Comparison of ENCODE assay signal across 1 cellular context in genomic region chr11:121931748-121932352, GRCh38.
TF ChIP-seq lines count a peak whose summit lies in the region.

No MANE protein-coding gene starts in this region.

TF ChIP-seq in HepG2, 621 proteins besides CTCF, POLR2A, EP300 and RAD21 (continued from another document and continues in another):
- TF ChIP-seq CERS6 (CRISPR knock-in tag; IDR thresholded peaks at IDR 0.05): no peak
- TF ChIP-seq HOXD1 (CRISPR knock-in tag; IDR thresholded peaks at IDR 0.05): peak; percentile 78; the same call in 1 of the 2 replicates
- TF ChIP-seq ZC3H4 (CRISPR knock-in tag; IDR thresholded peaks at IDR 0.05; ENCODE audit: borderline replicate concordance): no peak
- peak; percentile 71; the same call in 1 of the 2 replicates for TF ChIP-seq ZBTB34 (CRISPR knock-in tag; IDR thresholded peaks at IDR 0.05)
- TF ChIP-seq TGIF2 (CRISPR knock-in tag; IDR thresholded peaks at IDR 0.05): no peak
- TF ChIP-seq CBX5 (CRISPR knock-in tag; IDR thresholded peaks at IDR 0.05; ENCODE audit: borderline replicate concordance): peak; percentile 96
- peak; percentile 97 for TF ChIP-seq HNF4G (IDR thresholded peaks at IDR 0.05; ENCODE audit: borderline replicate concordance, low read depth, low read length)
- peak; percentile 95 for TF ChIP-seq HNF4G (CRISPR knock-in tag; IDR thresholded peaks at IDR 0.05; ENCODE audit: borderline replicate concordance, low read depth)
- no peak for TF ChIP-seq CCDC6 (CRISPR knock-in tag; IDR thresholded peaks at IDR 0.05)
- TF ChIP-seq GMEB2 (CRISPR knock-in tag; IDR thresholded peaks at IDR 0.05; ENCODE audit: low read depth): no peak
- no peak for TF ChIP-seq HNRNPH1 (optimal IDR thresholded peaks at IDR 0.05; ENCODE audit: low read depth, low read length)
- no peak for TF ChIP-seq MLLT10 (CRISPR knock-in tag; IDR thresholded peaks at IDR 0.05)
- TF ChIP-seq ZNF644 (CRISPR knock-in tag; IDR thresholded peaks at IDR 0.05; ENCODE audit: low read depth): no peak; the same call in 1 of the 2 replicates
- peak; percentile 86; the same call in 1 of the 2 replicates for TF ChIP-seq STAT6 (CRISPR knock-in tag; IDR thresholded peaks at IDR 0.05; ENCODE audit: borderline replicate concordance)
- peak; percentile 73; the same call in 1 of the 2 replicates for TF ChIP-seq FOSL1 (CRISPR knock-in tag; IDR thresholded peaks at IDR 0.05; ENCODE audit: borderline replicate concordance)
- TF ChIP-seq EHMT2 (IDR thresholded peaks at IDR 0.05; ENCODE audit: borderline replicate concordance, low read depth, low read length): peak; percentile 84; the same call in 1 of the 2 replicates
- no peak for TF ChIP-seq GPN1 (CRISPR knock-in tag; IDR thresholded peaks at IDR 0.05; ENCODE audit: borderline replicate concordance)
- no peak for TF ChIP-seq KDM5B (CRISPR knock-in tag; IDR thresholded peaks at IDR 0.05; ENCODE audit: borderline replicate concordance)
- peak; percentile 85; the same call in 1 of the 2 replicates for TF ChIP-seq ZNF788 (CRISPR knock-in tag; IDR thresholded peaks at IDR 0.05; ENCODE audit: borderline replicate concordance)
- TF ChIP-seq SIN3B (IDR thresholded peaks at IDR 0.05; ENCODE audit: low read length): no peak
- TF ChIP-seq PHF21A (CRISPR knock-in tag; IDR thresholded peaks at IDR 0.05): peak; percentile 97
- TF ChIP-seq ZNF703 (CRISPR knock-in tag; IDR thresholded peaks at IDR 0.05; ENCODE audit: borderline replicate concordance): no peak
- TF ChIP-seq CEBPB (IDR thresholded peaks at IDR 0.05; ENCODE audit: borderline replicate concordance, low read depth, low read length): peak; percentile 98
- no peak for TF ChIP-seq ZNF782 (CRISPR knock-in tag; IDR thresholded peaks at IDR 0.05; ENCODE audit: borderline replicate concordance)
- peak; percentile 87; the same call in 1 of the 2 replicates for TF ChIP-seq ZSCAN5A (CRISPR knock-in tag; IDR thresholded peaks at IDR 0.05; ENCODE audit: borderline replicate concordance)
- TF ChIP-seq THAP11 (CRISPR knock-in tag; IDR thresholded peaks at IDR 0.05): peak; percentile 69
- TF ChIP-seq RNF2 (conservative IDR thresholded peaks at IDR 0.05; ENCODE audit: low read depth): no peak
- no peak for TF ChIP-seq MAZ (IDR thresholded peaks at IDR 0.05; ENCODE audit: borderline replicate concordance, low read depth, low read length)
- TF ChIP-seq MAZ (CRISPR knock-in tag; IDR thresholded peaks at IDR 0.05; ENCODE audit: low read depth): 0 out of 2 replicates have a peak, but pooled peaks have one; percentile 32
- TF ChIP-seq ZNF747 (CRISPR knock-in tag; IDR thresholded peaks at IDR 0.05; ENCODE audit: borderline replicate concordance): 0 out of 2 replicates have a peak, but pooled peaks have one; percentile 63
- no peak for TF ChIP-seq ARNT2 (CRISPR knock-in tag; IDR thresholded peaks at IDR 0.05; ENCODE audit: low read depth)
- peak; percentile 91 for TF ChIP-seq SOX5 (CRISPR knock-in tag; IDR thresholded peaks at IDR 0.05; ENCODE audit: borderline replicate concordance)
- TF ChIP-seq REL (CRISPR knock-in tag; conservative IDR thresholded peaks at IDR 0.05): no peak
- TF ChIP-seq ZNF660 (CRISPR knock-in tag; IDR thresholded peaks at IDR 0.05; ENCODE audit: borderline replicate concordance, low read depth): no peak
- TF ChIP-seq CHD2 (IDR thresholded peaks at IDR 0.05; ENCODE audit: low read depth, low read length): no peak; the same call in 1 of the 2 replicates
- peak in 1 of 2 experiments; percentile 65; a peak in 1 of 4 replicates for TF ChIP-seq REST (IDR thresholded peaks at IDR 0.05; ENCODE audit: borderline replicate concordance in 1 of 2, low read depth in 1 of 2, low read length in 2 of 2)
- TF ChIP-seq HNRNPL (IDR thresholded peaks at IDR 0.05; ENCODE audit: low read depth, low read length): no peak
- TF ChIP-seq ZBTB26 (CRISPR knock-in tag; IDR thresholded peaks at IDR 0.05; ENCODE audit: borderline replicate concordance): no peak
- TF ChIP-seq TOPORS (CRISPR knock-in tag; IDR thresholded peaks at IDR 0.05): no peak
- TF ChIP-seq MTA3 (CRISPR knock-in tag; IDR thresholded peaks at IDR 0.05): no peak
- no peak for TF ChIP-seq GTF2F1 (IDR thresholded peaks at IDR 0.05; ENCODE audit: low read length)
- TF ChIP-seq CENPX (CRISPR knock-in tag; IDR thresholded peaks at IDR 0.05): no peak
- no peak for TF ChIP-seq FOXM1 (CRISPR knock-in tag; IDR thresholded peaks at IDR 0.05)
- no peak; the same call in 1 of the 2 replicates for TF ChIP-seq SAFB2 (CRISPR knock-in tag; IDR thresholded peaks at IDR 0.05; ENCODE audit: borderline replicate concordance, low read depth)
- TF ChIP-seq MYC (CRISPR knock-in tag; IDR thresholded peaks at IDR 0.05; ENCODE audit: borderline replicate concordance): no peak
- no peak for TF ChIP-seq MEIS1 (CRISPR knock-in tag; IDR thresholded peaks at IDR 0.05; ENCODE audit: borderline replicate concordance)
- peak; percentile 92 to 95; a peak in 3 of 4 replicates for TF ChIP-seq NR2F1 (CRISPR knock-in tag; IDR thresholded peaks at IDR 0.05)
- no peak for TF ChIP-seq ZNF343 (CRISPR knock-in tag; IDR thresholded peaks at IDR 0.05)
- peak; percentile 87 for TF ChIP-seq PPARG (CRISPR knock-in tag; conservative IDR thresholded peaks at IDR 0.05)
- TF ChIP-seq MIXL1 (CRISPR knock-in tag; IDR thresholded peaks at IDR 0.05): no peak; the same call in none of the 2 replicates
- TF ChIP-seq MTA1 (CRISPR knock-in tag; IDR thresholded peaks at IDR 0.05; ENCODE audit: borderline replicate concordance): no peak; the same call in 1 of the 2 replicates
- TF ChIP-seq PREB (CRISPR knock-in tag; IDR thresholded peaks at IDR 0.05): no peak
- TF ChIP-seq ADNP (CRISPR knock-in tag; IDR thresholded peaks at IDR 0.05): no peak
- TF ChIP-seq ZNF773 (CRISPR knock-in tag; IDR thresholded peaks at IDR 0.05; ENCODE audit: borderline replicate concordance): no peak
- TF ChIP-seq CBX1 (IDR thresholded peaks at IDR 0.05; ENCODE audit: low read depth): no peak
- peak; percentile 24 for TF ChIP-seq HNRNPLL (IDR thresholded peaks at IDR 0.05; ENCODE audit: low read depth, low read length, poor library complexity, severe bottlenecking)
- TF ChIP-seq ZNF550 (CRISPR knock-in tag; IDR thresholded peaks at IDR 0.05; ENCODE audit: borderline replicate concordance): no peak
- no peak for TF ChIP-seq PAF1 (CRISPR knock-in tag; IDR thresholded peaks at IDR 0.05)
- TF ChIP-seq ERF (CRISPR knock-in tag; IDR thresholded peaks at IDR 0.05): peak; percentile 88
- TF ChIP-seq ZSCAN22 (CRISPR knock-in tag; IDR thresholded peaks at IDR 0.05): no peak
- no peak for TF ChIP-seq NFIB (CRISPR knock-in tag; IDR thresholded peaks at IDR 0.05; ENCODE audit: borderline replicate concordance)
